Comparison of ENCODE assay signal across 16 cellular contexts in the genomic region with DNA sequence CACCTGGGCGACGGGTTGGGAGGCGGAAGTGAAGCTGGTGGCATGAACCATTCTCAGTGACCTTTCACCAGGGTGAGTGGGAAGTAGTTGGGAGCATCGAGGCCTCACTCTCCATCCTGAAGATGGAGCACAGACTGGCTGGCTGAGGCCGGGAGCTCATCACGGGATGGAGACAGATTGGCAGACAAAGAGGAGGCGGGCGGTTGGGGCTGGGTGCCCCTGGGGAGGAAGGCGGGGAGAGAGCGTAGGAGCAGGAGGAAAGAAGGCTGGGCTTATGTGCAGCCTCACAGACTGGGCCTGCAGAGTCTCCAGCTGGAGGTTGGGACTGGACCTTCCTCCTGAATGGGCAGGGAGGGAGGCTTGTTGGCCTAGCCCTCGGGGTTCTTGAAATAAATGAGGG. TPM values are rescaled to one million over a fixed set of nuclear protein-coding genes. Genes with fewer than 3 reads are reported as not detected.
DNase-seq lines count a peak whose midpoint lies in the region; ATAC-seq and TF ChIP-seq lines count a peak whose summit lies in the region.
"Had no signal": no experiment of that assay in that cellular context is flagged by ENCODE, and none has a peak within 500 bp of the region (broad histone marks: within the 10 kb centered on the region; RNA-seq: fewer than 3 reads in every experiment).

No MANE protein-coding gene starts in this region.

- H3K36me3 Mint-ChIP-seq in endodermal cell (ENCODE audit: low read depth), result no peaks in the 10 kb centered on the region
- no peaks in the 10 kb centered on the region for H3K36me3 Mint-ChIP-seq in natural killer cell treated with Interleukin-12 subunit alpha and Interleukin-12 subunit beta and Interleukin-15 and Interleukin-18, amount 100 ng/mL, for 72 hours

- peak overlapping the region; percentile 78 for H3K27ac ChIP-seq in endodermal cell (ENCODE audit: low read depth, low read length)
- H3K27ac ChIP-seq: 22Rv1 had no signal

- H3K4me1 Mint-ChIP-seq in endodermal cell, result no peaks in the 10 kb centered on the region
- no peaks in the 10 kb centered on the region for H3K4me1 Mint-ChIP-seq in natural killer cell treated with Interleukin-12 subunit alpha and Interleukin-12 subunit beta and Interleukin-15 and Interleukin-18, amount 100 ng/mL, for 72 hours (ENCODE audit: low read depth in 2 of 2)

- no peak overlapping the region for H3K9ac ChIP-seq in endodermal cell (ENCODE audit: extremely low read depth, low read length, poor library complexity, severe bottlenecking)
- H3K9ac ChIP-seq: SK-N-SH had no signal

- H3K4me3 Mint-ChIP-seq in endodermal cell, result no peak overlapping the region
- no peak overlapping the region for H3K4me3 Mint-ChIP-seq in natural killer cell treated with Interleukin-12 subunit alpha and Interleukin-12 subunit beta and Interleukin-15 and Interleukin-18, amount 100 ng/mL, for 72 hours

- TF ChIP-seq CTCF in endodermal cell (conservative IDR thresholded peaks at IDR 0.05), result no peak

- intact Hi-C loops in posterior vena cava (cut with DNase I), result loop anchor here in 1 of 2 donors (5.0 kb wide), 1 partner anchor 158 kb away; no protein-coding TSS in a partner anchor

- no peaks in the 10 kb centered on the region for H3K4me1 ChIP-seq in endodermal cell (ENCODE audit: control insufficient read depth, insufficient read depth, low read length)
- H3K4me1 ChIP-seq: HAP-1 had no signal

- peaks cover 43% of the 10 kb centered on the region for H3K27me3 Mint-ChIP-seq in endodermal cell (ENCODE audit: insufficient read depth)
- H3K27me3 Mint-ChIP-seq in natural killer cell treated with Interleukin-12 subunit alpha and Interleukin-12 subunit beta and Interleukin-15 and Interleukin-18, amount 100 ng/mL, for 72 hours, result peaks cover 28 to 49% of the 10 kb centered on the region in 2 donors

- peak; percentile 73 for DNase-seq in DMS 273 (lab: John Stamatoyannopoulos, UW; ENCODE audit: unreplicated experiment)
- no peak for DNase-seq in DMS 273 treated with DMSO at 0.1 percent for 48 hours (lab: John Stamatoyannopoulos, UW)
- peak; percentile 91 for DNase-seq in NCI-H2171 treated with DMSO at 0.1 percent for 48 hours (lab: John Stamatoyannopoulos, UW)
- no peak for DNase-seq in endodermal cell
- DNase-seq in posterior vena cava (ENCODE audit: low spot score), result peak; percentile 26
- no peak for DNase-seq in NCI-H1105 treated with DMSO at 0.1 percent for 48 hours (lab: John Stamatoyannopoulos, UW)
- no peak for DNase-seq in NCI-H2107 treated with DMSO at 0.1 percent for 48 hours (lab: John Stamatoyannopoulos, UW; ENCODE audit: unreplicated experiment)
- no peak for DNase-seq in natural killer cell treated with Interleukin-12 subunit alpha and Interleukin-12 subunit beta and Interleukin-15 and Interleukin-18, amount 100 ng/mL, for 72 hours (ENCODE audit: low spot score)
- DNase-seq: DMS79, GDM1, IMR-90, Kasumi-1, NCI-H2029, SK-N-SH had no signal

- no peak overlapping the region for H3K27ac Mint-ChIP-seq in endodermal cell
- no peak overlapping the region for H3K27ac Mint-ChIP-seq in natural killer cell treated with Interleukin-12 subunit alpha and Interleukin-12 subunit beta and Interleukin-15 and Interleukin-18, amount 100 ng/mL, for 72 hours

- H3K4me3 ChIP-seq in endodermal cell (ENCODE audit: low read length), result no peak overlapping the region
- H3K4me3 ChIP-seq: HAP-1 had no signal

- H3K27me3 ChIP-seq in endodermal cell (ENCODE audit: control insufficient read depth, insufficient read depth, low read length, poor library complexity, severe bottlenecking), result no peaks in the 10 kb centered on the region

- 75 to 80% methylated on average over 9 to 10 of the region's 11 CpGs for WGBS in endodermal cell (ENCODE audit: insufficient coverage in 1 of 2, insufficient read length in 1 of 2), 2 experiments

- no peaks in the 10 kb centered on the region for H3K9me3 Mint-ChIP-seq in endodermal cell
- H3K9me3 Mint-ChIP-seq in natural killer cell treated with Interleukin-12 subunit alpha and Interleukin-12 subunit beta and Interleukin-15 and Interleukin-18, amount 100 ng/mL, for 72 hours, result no peaks in the 10 kb centered on the region

- H3K36me3 ChIP-seq in endodermal cell (ENCODE audit: control insufficient read depth, insufficient read depth, low read length), result no peaks in the 10 kb centered on the region
- H3K36me3 ChIP-seq: HAP-1 had no signal

- H3K9me3 ChIP-seq in endodermal cell (ENCODE audit: control insufficient read depth, low read length), result no peaks in the 10 kb centered on the region
- H3K9me3 ChIP-seq: HAP-1, SK-N-SH had no signal

- no peak for ATAC-seq in natural killer cell treated with Interleukin-12 subunit alpha and Interleukin-12 subunit beta and Interleukin-15 and Interleukin-18, amount 100 ng/mL, for 72 hours

RNA-seq across cellular contexts. Expression of a gene that starts 44.2 kb away (rescaled TPM):
- total RNA-seq in endodermal cell, result not detected
- polyA plus RNA-seq in endodermal cell (2013, experiment 1 of 2), result 10.8 TPM
- polyA plus RNA-seq in endodermal cell (2013, experiment 2 of 2), result 9.9 TPM
- total RNA-seq in posterior vena cava, result not detected
- total RNA-seq in natural killer cell treated with Interleukin-12 subunit alpha and Interleukin-12 subunit beta and Interleukin-15 and Interleukin-18, amount 100 ng/mL, for 72 hours, result not detected
- total RNA-seq: IMR-90 had no signal
- polyA plus RNA-seq: IMR-90, SK-N-SH had no signal

RNA-seq across cellular contexts. Expression of a gene that starts 48.5 kb away (rescaled TPM):
- total RNA-seq in endodermal cell, result 1 to 10 TPM; 3.1 to 5.7 TPM
- polyA plus RNA-seq in endodermal cell (2013, experiment 1 of 2), result 2.1 TPM
- 0.95 TPM for polyA plus RNA-seq in endodermal cell (2013, experiment 2 of 2)
- total RNA-seq in posterior vena cava, result 1 to 10 TPM; 1.1 to 3.6 TPM
- not detected for total RNA-seq in natural killer cell treated with Interleukin-12 subunit alpha and Interleukin-12 subunit beta and Interleukin-15 and Interleukin-18, amount 100 ng/mL, for 72 hours
- total RNA-seq: IMR-90 had no signal
- polyA plus RNA-seq: IMR-90, SK-N-SH had no signal

Comparison
In these comparisons a context has a peak if more than half of its experiments do, and no peak if none do; other contexts are left out.
1. DNase-seq: peak in DMS 273 (single experiment), NCI-H2171 treated with DMSO at 0.1 percent for 48 hours (single experiment) and posterior vena cava (single experiment); none in DMS 273 treated with DMSO at 0.1 percent for 48 hours (single experiment), endodermal cell (single experiment), NCI-H1105 treated with DMSO at 0.1 percent for 48 hours (single experiment), NCI-H2107 treated with DMSO at 0.1 percent for 48 hours (single experiment) and natural killer cell treated with Interleukin-12 subunit alpha and Interleukin-12 subunit beta and Interleukin-15 and Interleukin-18, amount 100 ng/mL, for 72 hours (single experiment).